1 cellular context compared by ENCODE assay signal in genomic region chr14:23610815-23611289, GRCh38.
TF ChIP-seq lines count a peak whose summit lies in the region.

No MANE protein-coding gene starts in this region.

TF ChIP-seq in HepG2, 621 proteins besides CTCF, POLR2A, EP300 and RAD21 (continued from another document and continues in another):
- no peak for TF ChIP-seq ZNF691 (CRISPR knock-in tag; IDR thresholded peaks at IDR 0.05; ENCODE audit: borderline replicate concordance, low read depth)
- TF ChIP-seq ELF4 (CRISPR knock-in tag; IDR thresholded peaks at IDR 0.05; ENCODE audit: borderline replicate concordance): 0 out of 2 replicates have a peak, but pooled peaks have one; percentile 32
- peak; percentile 22; the same call in 1 of the 2 replicates for TF ChIP-seq ZNF230 (CRISPR knock-in tag; IDR thresholded peaks at IDR 0.05)
- TF ChIP-seq ZNF431 (CRISPR knock-in tag; IDR thresholded peaks at IDR 0.05; ENCODE audit: borderline replicate concordance, low read depth): no peak; the same call in 1 of the 2 replicates
- no peak for TF ChIP-seq RAD51 (IDR thresholded peaks at IDR 0.05; ENCODE audit: borderline replicate concordance)
- TF ChIP-seq, protein P1, sequence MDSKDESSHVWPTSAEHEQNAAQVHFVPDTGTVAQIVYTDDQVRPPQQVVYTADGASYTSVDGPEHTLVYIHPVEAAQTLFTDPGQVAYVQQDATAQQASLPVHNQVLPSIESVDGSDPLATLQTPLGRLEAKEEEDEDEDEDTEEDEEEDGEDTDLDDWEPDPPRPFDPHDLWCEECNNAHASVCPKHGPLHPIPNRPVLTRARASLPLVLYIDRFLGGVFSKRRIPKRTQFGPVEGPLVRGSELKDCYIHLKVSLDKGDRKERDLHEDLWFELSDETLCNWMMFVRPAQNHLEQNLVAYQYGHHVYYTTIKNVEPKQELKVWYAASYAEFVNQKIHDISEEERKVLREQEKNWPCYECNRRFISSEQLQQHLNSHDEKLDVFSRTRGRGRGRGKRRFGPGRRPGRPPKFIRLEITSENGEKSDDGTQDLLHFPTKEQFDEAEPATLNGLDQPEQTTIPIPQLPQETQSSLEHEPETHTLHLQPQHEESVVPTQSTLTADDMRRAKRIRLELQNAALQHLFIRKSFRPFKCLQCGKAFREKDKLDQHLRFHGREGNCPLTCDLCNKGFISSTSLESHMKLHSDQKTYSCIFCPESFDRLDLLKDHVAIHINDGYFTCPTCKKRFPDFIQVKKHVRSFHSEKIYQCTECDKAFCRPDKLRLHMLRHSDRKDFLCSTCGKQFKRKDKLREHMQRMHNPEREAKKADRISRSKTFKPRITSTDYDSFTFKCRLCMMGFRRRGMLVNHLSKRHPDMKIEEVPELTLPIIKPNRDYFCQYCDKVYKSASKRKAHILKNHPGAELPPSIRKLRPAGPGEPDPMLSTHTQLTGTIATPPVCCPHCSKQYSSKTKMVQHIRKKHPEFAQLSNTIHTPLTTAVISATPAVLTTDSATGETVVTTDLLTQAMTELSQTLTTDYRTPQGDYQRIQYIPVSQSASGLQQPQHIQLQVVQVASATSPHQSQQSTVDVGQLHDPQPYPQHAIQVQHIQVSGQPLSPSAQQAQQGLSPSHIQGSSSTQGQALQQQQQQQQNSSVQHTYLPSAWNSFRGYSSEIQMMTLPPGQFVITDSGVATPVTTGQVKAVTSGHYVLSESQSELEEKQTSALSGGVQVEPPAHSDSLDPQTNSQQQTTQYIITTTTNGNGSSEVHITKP (CRISPR knock-in tag; IDR thresholded peaks at IDR 0.05; ENCODE audit: low read depth): peak; percentile 10; the same call in 1 of the 2 replicates
- TF ChIP-seq NFKB2 (CRISPR knock-in tag; IDR thresholded peaks at IDR 0.05; ENCODE audit: borderline replicate concordance): no peak
- TF ChIP-seq RFXAP (CRISPR knock-in tag; IDR thresholded peaks at IDR 0.05; ENCODE audit: borderline replicate concordance): no peak
- TF ChIP-seq ZSCAN20 (CRISPR knock-in tag; IDR thresholded peaks at IDR 0.05; ENCODE audit: borderline replicate concordance): no peak
- no peak for TF ChIP-seq ZNF362 (CRISPR knock-in tag; IDR thresholded peaks at IDR 0.05; ENCODE audit: borderline replicate concordance)
- TF ChIP-seq CBX1 (IDR thresholded peaks at IDR 0.05; ENCODE audit: low read depth): no peak
- 0 out of 2 replicates have a peak, but pooled peaks have one; percentile 5 for TF ChIP-seq SAFB2 (CRISPR knock-in tag; IDR thresholded peaks at IDR 0.05; ENCODE audit: borderline replicate concordance, low read depth)
- no peak for TF ChIP-seq ATF3 (CRISPR knock-in tag; IDR thresholded peaks at IDR 0.05)
- no peak; the same call in 1 of the 2 replicates for TF ChIP-seq ZFX (CRISPR knock-in tag; IDR thresholded peaks at IDR 0.05; ENCODE audit: low read depth)
- TF ChIP-seq CEBPB (IDR thresholded peaks at IDR 0.05; ENCODE audit: borderline replicate concordance, low read depth, low read length): no peak
- TF ChIP-seq, protein P2, sequence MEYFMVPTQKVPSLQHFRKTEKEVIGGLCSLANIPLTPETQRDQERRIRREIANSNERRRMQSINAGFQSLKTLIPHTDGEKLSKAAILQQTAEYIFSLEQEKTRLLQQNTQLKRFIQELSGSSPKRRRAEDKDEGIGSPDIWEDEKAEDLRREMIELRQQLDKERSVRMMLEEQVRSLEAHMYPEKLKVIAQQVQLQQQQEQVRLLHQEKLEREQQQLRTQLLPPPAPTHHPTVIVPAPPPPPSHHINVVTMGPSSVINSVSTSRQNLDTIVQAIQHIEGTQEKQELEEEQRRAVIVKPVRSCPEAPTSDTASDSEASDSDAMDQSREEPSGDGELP (IDR thresholded peaks at IDR 0.05; ENCODE audit: borderline replicate concordance, low read depth): no peak; the same call in 1 of the 2 replicates
- no peak for TF ChIP-seq SP4 (CRISPR knock-in tag; IDR thresholded peaks at IDR 0.05)
- TF ChIP-seq NR2F2 (IDR thresholded peaks at IDR 0.05; ENCODE audit: borderline replicate concordance, low read depth): no peak
- TF ChIP-seq ZNF790 (CRISPR knock-in tag; IDR thresholded peaks at IDR 0.05; ENCODE audit: borderline replicate concordance): no peak
- TF ChIP-seq PREB (CRISPR knock-in tag; IDR thresholded peaks at IDR 0.05): no peak
- TF ChIP-seq CC2D1A (CRISPR knock-in tag; IDR thresholded peaks at IDR 0.05): no peak
- no peak for TF ChIP-seq SMYD3 (CRISPR knock-in tag; IDR thresholded peaks at IDR 0.05)
- TF ChIP-seq BRD4 (CRISPR knock-in tag; IDR thresholded peaks at IDR 0.05): peak; percentile 43; the same call in 1 of the 2 replicates
- peak; percentile 11; the same call in 1 of the 2 replicates for TF ChIP-seq FOXK1 (CRISPR knock-in tag; IDR thresholded peaks at IDR 0.05; ENCODE audit: borderline replicate concordance, low read depth)
- TF ChIP-seq, protein P3, sequence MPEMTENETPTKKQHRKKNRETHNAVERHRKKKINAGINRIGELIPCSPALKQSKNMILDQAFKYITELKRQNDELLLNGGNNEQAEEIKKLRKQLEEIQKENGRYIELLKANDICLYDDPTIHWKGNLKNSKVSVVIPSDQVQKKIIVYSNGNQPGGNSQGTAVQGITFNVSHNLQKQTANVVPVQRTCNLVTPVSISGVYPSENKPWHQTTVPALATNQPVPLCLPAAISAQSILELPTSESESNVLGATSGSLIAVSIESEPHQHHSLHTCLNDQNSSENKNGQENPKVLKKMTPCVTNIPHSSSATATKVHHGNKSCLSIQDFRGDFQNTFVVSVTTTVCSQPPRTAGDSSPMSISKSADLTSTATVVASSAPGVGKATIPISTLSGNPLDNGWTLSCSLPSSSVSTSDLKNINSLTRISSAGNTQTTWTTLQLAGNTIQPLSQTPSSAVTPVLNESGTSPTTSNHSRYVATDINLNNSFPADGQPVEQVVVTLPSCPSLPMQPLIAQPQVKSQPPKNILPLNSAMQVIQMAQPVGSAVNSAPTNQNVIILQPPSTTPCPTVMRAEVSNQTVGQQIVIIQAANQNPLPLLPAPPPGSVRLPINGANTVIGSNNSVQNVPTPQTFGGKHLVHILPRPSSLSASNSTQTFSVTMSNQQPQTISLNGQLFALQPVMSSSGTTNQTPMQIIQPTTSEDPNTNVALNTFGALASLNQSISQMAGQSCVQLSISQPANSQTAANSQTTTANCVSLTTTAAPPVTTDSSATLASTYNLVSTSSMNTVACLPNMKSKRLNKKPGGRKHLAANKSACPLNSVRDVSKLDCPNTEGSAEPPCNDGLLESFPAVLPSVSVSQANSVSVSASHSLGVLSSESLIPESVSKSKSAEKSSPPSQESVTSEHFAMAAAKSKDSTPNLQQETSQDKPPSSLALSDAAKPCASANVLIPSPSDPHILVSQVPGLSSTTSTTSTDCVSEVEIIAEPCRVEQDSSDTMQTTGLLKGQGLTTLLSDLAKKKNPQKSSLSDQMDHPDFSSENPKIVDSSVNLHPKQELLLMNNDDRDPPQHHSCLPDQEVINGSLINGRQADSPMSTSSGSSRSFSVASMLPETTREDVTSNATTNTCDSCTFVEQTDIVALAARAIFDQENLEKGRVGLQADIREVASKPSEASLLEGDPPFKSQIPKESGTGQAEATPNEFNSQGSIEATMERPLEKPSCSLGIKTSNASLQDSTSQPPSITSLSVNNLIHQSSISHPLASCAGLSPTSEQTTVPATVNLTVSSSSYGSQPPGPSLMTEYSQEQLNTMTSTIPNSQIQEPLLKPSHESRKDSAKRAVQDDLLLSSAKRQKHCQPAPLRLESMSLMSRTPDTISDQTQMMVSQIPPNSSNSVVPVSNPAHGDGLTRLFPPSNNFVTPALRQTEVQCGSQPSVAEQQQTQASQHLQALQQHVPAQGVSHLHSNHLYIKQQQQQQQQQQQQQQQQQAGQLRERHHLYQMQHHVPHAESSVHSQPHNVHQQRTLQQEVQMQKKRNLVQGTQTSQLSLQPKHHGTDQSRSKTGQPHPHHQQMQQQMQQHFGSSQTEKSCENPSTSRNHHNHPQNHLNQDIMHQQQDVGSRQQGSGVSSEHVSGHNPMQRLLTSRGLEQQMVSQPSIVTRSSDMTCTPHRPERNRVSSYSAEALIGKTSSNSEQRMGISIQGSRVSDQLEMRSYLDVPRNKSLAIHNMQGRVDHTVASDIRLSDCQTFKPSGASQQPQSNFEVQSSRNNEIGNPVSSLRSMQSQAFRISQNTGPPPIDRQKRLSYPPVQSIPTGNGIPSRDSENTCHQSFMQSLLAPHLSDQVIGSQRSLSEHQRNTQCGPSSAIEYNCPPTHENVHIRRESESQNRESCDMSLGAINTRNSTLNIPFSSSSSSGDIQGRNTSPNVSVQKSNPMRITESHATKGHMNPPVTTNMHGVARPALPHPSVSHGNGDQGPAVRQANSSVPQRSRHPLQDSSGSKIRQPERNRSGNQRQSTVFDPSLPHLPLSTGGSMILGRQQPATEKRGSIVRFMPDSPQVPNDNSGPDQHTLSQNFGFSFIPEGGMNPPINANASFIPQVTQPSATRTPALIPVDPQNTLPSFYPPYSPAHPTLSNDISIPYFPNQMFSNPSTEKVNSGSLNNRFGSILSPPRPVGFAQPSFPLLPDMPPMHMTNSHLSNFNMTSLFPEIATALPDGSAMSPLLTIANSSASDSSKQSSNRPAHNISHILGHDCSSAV (CRISPR knock-in tag; IDR thresholded peaks at IDR 0.05; ENCODE audit: borderline replicate concordance): no peak
- TF ChIP-seq CENPT (CRISPR knock-in tag; IDR thresholded peaks at IDR 0.05; ENCODE audit: low read depth): no peak
- 0 out of 2 replicates have a peak, but pooled peaks have one; percentile 50 for TF ChIP-seq LRRFIP1 (CRISPR knock-in tag; conservative IDR thresholded peaks at IDR 0.05)
- no peak for TF ChIP-seq MTA3 (CRISPR knock-in tag; IDR thresholded peaks at IDR 0.05)
- no peak for TF ChIP-seq ZNF709 (CRISPR knock-in tag; IDR thresholded peaks at IDR 0.05)
- TF ChIP-seq RXRB (CRISPR knock-in tag; IDR thresholded peaks at IDR 0.05; ENCODE audit: borderline replicate concordance): no peak
- no peak for TF ChIP-seq ZNF441 (CRISPR knock-in tag; IDR thresholded peaks at IDR 0.05; ENCODE audit: borderline replicate concordance)
- no peak for TF ChIP-seq NFE2 (CRISPR knock-in tag; IDR thresholded peaks at IDR 0.05)
- TF ChIP-seq NFKBIZ (CRISPR knock-in tag; IDR thresholded peaks at IDR 0.05): no peak
- no peak for TF ChIP-seq IKZF1 (IDR thresholded peaks at IDR 0.05)
- peak; percentile 7; the same call in 1 of the 2 replicates for TF ChIP-seq ZNF574 (CRISPR knock-in tag; IDR thresholded peaks at IDR 0.05)
- peak; percentile 41 for TF ChIP-seq ZNF510 (CRISPR knock-in tag; IDR thresholded peaks at IDR 0.05; ENCODE audit: low read depth)
- TF ChIP-seq ETV5 (CRISPR knock-in tag; IDR thresholded peaks at IDR 0.05; ENCODE audit: borderline replicate concordance): no peak
